ENCODE assay signal across 8 cellular contexts in the genomic region with DNA sequence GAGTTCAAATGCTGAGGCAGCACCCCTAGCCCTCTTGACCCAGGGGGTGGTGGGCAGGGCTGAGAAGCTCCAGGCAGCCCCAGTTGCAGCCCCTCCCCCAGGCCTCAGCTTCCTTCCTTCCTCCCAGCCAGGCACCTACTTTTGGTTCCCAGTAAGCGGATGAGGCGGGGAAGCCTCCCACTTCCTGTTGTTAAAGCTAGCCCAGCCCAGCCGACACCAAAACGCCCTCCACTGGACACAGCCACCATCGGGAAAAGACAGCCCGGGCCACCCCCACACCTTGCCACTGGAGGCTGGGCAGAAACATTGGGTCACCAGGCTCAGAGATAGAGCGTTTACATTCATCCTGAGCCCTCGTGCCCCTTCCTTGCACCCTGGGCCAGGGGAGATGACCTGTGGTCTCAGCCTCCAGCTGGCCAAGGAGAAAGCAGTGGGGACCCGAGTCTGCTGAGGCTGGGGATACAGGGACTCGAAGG. TPM values are rescaled to one million over a fixed set of nuclear protein-coding genes. Genes with fewer than 3 reads are reported as not detected.
DNase-seq lines count a peak whose midpoint lies in the region; ATAC-seq, FAIRE-seq and TF ChIP-seq lines count a peak whose summit lies in the region.

No MANE protein-coding gene starts in this region.

- no peak for ATAC-seq in HG02884 (IDR thresholded peaks at IDR 0.05; ENCODE audit: unreplicated experiment)

- intact Hi-C loops in ascending aorta (cut with DNase I), result loop anchor here (1.0 to 10.0 kb wide), 2 partner anchors 49 to 222 kb away; a partner anchor contains a TSS

- H3K36me3 ChIP-seq in ascending aorta, result peaks cover 51 to 55% of the 10 kb centered on the region in 2 donors

- peaks cover 33 to 59% of the 10 kb centered on the region in 2 donors for H3K4me1 ChIP-seq in ascending aorta

- FAIRE-seq in RCC 7860 (lab: Jason Lieb, UNC), result no peak

- TF ChIP-seq CTCF in GM13977 (IDR thresholded peaks at IDR 0.05; ENCODE audit: extremely low read depth, insufficient read depth, missing control alignments) (peak; percentile 32), ascending aorta (IDR thresholded peaks at IDR 0.05) (peak; percentile 47 to 56 (median 49))

- H3K27ac ChIP-seq in ascending aorta, result peak overlapping the region; percentile 88 to 92

- DNase-seq in GM13977 (ENCODE audit: low spot score), result peak; percentile 46
- peak; percentile 57 for DNase-seq in RCC 7860 (ENCODE audit: low spot score)
- DNase-seq in ascending aorta (ENCODE audit: low spot score in 2 of 2), result peak; percentile 67 to 94
- peak; percentile 95 for DNase-seq in hepatic stellate cell (ENCODE audit: low spot score)
- DNase-seq in putamen (ENCODE audit: low spot score), result peak; percentile 85
- no peak for DNase-seq in DMS79 (lab: John Stamatoyannopoulos, UW)
- DNase-seq in NCI-H1092 treated with DMSO at 0.1 percent for 48 hours (lab: John Stamatoyannopoulos, UW), result no peak

- H3K27me3 ChIP-seq in ascending aorta, result no peaks in the 10 kb centered on the region

- peak overlapping the region; percentile 69 to 95 for H3K4me3 ChIP-seq in ascending aorta

- H3K9me3 ChIP-seq in ascending aorta, result no peaks in the 10 kb centered on the region

- in situ Hi-C loops in GM13977 (cut with MboI; ENCODE audit: low pct_unique_long_range_greater_than_20kb, low sequenced_read_pairs, unreplicated experiment), result no loop called here

RNA-seq across cellular contexts. Expression of a gene that starts 3.5 kb away (rescaled TPM):
- 76.5 TPM for total RNA-seq in ascending aorta

RNA-seq across cellular contexts. Expression of a gene that starts 57.2 kb away (rescaled TPM):
- 1,224 TPM for total RNA-seq in ascending aorta

Comparison
In these comparisons a context has a peak if more than half of its experiments do, and no peak if none do; other contexts are left out.
1. DNase-seq: peak in GM13977 (single experiment), RCC 7860 (single experiment), ascending aorta (2 of 2), hepatic stellate cell (single experiment) and putamen (single experiment); none in DMS79 (single experiment) and NCI-H1092 treated with DMSO at 0.1 percent for 48 hours (single experiment).